15 cellular contexts compared by ENCODE assay signal in the genomic region with DNA sequence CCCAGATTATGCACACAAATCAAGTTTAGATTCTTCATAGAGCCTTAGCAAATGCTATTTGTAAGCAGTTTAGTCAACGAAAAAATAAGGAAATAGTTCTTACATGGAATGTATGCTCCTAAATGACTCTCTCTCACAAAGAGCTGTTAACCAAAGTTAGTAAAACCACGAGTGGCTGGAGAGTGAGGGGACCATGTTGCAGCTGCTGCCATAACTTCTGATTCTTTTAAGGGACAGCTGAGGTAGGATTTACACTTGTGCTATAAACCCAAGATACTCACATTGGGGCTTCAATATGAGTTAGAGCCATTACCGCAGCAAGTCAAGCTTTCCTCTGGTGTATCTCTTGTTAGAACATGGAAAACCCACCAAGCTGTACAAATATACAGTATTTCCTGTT. TPM values are rescaled to one million over a fixed set of nuclear protein-coding genes. Genes with fewer than 3 reads are reported as not detected.
DNase-seq lines count a peak whose midpoint lies in the region; TF ChIP-seq lines count a peak whose summit lies in the region.
"Had no signal": no experiment of that assay in that cellular context is flagged by ENCODE, and none has a peak within 500 bp of the region (broad histone marks: within the 10 kb centered on the region; RNA-seq: fewer than 3 reads in every experiment).

No MANE protein-coding gene starts in this region.

- H3K36me3 Mint-ChIP-seq in CD14-positive monocyte = peaks cover 6 to 10% of the 10 kb centered on the region in 2 donors
- H3K36me3 Mint-ChIP-seq in activated naive CD8-positive, alpha-beta T cell treated with anti-CD3 and anti-CD28 coated beads for 36 hours = peaks cover 5% of the 10 kb centered on the region

- intact Hi-C loops in CD14-positive monocyte (cut with micrococcal nuclease) = loop anchor here (5.0 to 10.0 kb wide), 2 partner anchors 39 to 56 kb away; no protein-coding TSS in a partner anchor

- peaks cover 0 to 7% (median 0%) of the 10 kb centered on the region in 3 donors for H3K27me3 Mint-ChIP-seq in CD14-positive monocyte (ENCODE audit: low read depth in 3 of 3)
- H3K27me3 Mint-ChIP-seq in activated naive CD8-positive, alpha-beta T cell treated with anti-CD3 and anti-CD28 coated beads for 36 hours = no peaks in the 10 kb centered on the region

- H3K27me3 ChIP-seq in HL-60 (ENCODE audit: insufficient read depth, poor library complexity, severe bottlenecking) = no peaks in the 10 kb centered on the region

- H3K4me1 Mint-ChIP-seq in CD14-positive monocyte = peaks cover 46% of the 10 kb centered on the region
- peaks cover 36% of the 10 kb centered on the region for H3K4me1 Mint-ChIP-seq in activated naive CD8-positive, alpha-beta T cell treated with anti-CD3 and anti-CD28 coated beads for 36 hours

- peaks cover 0 to 18% (median 1%) of the 10 kb centered on the region in 7 donors for H3K9me3 Mint-ChIP-seq in CD14-positive monocyte
- H3K9me3 Mint-ChIP-seq in activated naive CD8-positive, alpha-beta T cell treated with anti-CD3 and anti-CD28 coated beads for 36 hours = no peaks in the 10 kb centered on the region

- no peak overlapping the region for H3K4me3 ChIP-seq in HL-60 (replicated peaks; ENCODE audit: insufficient read depth, low read length)
- no peak overlapping the region for H3K4me3 ChIP-seq in coronary artery

- peak overlapping the region; percentile 86 for H3K27ac ChIP-seq in HL-60 (replicated peaks)
- no peak overlapping the region for H3K27ac ChIP-seq in coronary artery

- H3K4me3 Mint-ChIP-seq in CD14-positive monocyte = peak overlapping the region in 1 of 2 donors; percentile 11
- H3K4me3 Mint-ChIP-seq in activated naive CD8-positive, alpha-beta T cell treated with anti-CD3 and anti-CD28 coated beads for 36 hours = peak overlapping the region; percentile 96

- TF ChIP-seq CTCF in CD14-positive monocyte (IDR thresholded peaks at IDR 0.05) = no peak
- TF ChIP-seq CTCF in HL-60 (IDR thresholded peaks at IDR 0.05; ENCODE audit: insufficient read depth, low read length) = no peak
- no peak for TF ChIP-seq CTCF in GM10266 (IDR thresholded peaks at IDR 0.05; ENCODE audit: control insufficient read depth, insufficient read depth, low read depth, missing control alignments)
- TF ChIP-seq CTCF in coronary artery (IDR thresholded peaks at IDR 0.05) = no peak

- H3K27ac Mint-ChIP-seq in CD14-positive monocyte = peak overlapping the region in 4 of 7 donors; percentile 18 to 72 (median 36)
- peak overlapping the region; percentile 94 for H3K27ac Mint-ChIP-seq in activated naive CD8-positive, alpha-beta T cell treated with anti-CD3 and anti-CD28 coated beads for 36 hours

- DNase-seq in CD14-positive monocyte (ENCODE audit: low spot score) (no peak), HL-60 (ENCODE audit: low read depth in 1 of 2, low spot score in 1 of 2) (no peak), myocyte (ENCODE audit: low read depth) (peak; percentile 63), DMS79 treated with DMSO at 0.1 percent for 48 hours (lab: John Stamatoyannopoulos, UW) (no peak), GM10266 (ENCODE audit: extremely low spot score) (no peak), coronary artery (ENCODE audit: low spot score) (no peak), NCI-H1436 treated with DMSO at 0.1 percent for 48 hours (lab: John Stamatoyannopoulos, UW) (no peak)
- no peak for DNase-seq in activated naive CD8-positive, alpha-beta T cell treated with anti-CD3 and anti-CD28 coated beads for 36 hours
- DNase-seq: activated CD4-positive, CD25-positive, alpha-beta regulatory T cell treated with anti-CD3 and anti-CD28 coated beads, Interleukin-2, amount 50 U/mL, for 72 hours; activated naive CD4-positive, alpha-beta T cell treated with anti-CD3 and anti-CD28 coated beads, Interleukin-2, amount 50 U/mL, for 16 hours; heart right ventricle; NCI-H1417 treated with DMSO at 0.1 percent for 48 hours; NCI-H446; PC-3; stimulated activated CD4-positive, alpha-beta T cell treated with anti-CD3 and anti-CD28 coated beads, Interleukin-2, amount 100 ng/mL, for 48 hours had no signal

RNA-seq across cellular contexts. Expression of a gene that starts 2.7 kb away (rescaled TPM):
- polyA plus RNA-seq in CD14-positive monocyte = 10 to 100 TPM; 20.8 to 39.7 TPM
- 10 to 100 TPM; 44.7 to 47.3 TPM for total RNA-seq in activated naive CD8-positive, alpha-beta T cell treated with anti-CD3 and anti-CD28 coated beads for 36 hours
- 30.2 and 51.2 TPM in 2 replicates for total RNA-seq in myocyte
- polyA plus RNA-seq in myocyte (2012) = 9.2 TPM
